1 cellular context compared by ENCODE assay signal in genomic region chr1:13836136-13836535, GRCh38.
TF ChIP-seq lines count a peak whose summit lies in the region.

No MANE protein-coding gene starts in this region.

TF ChIP-seq in SK-N-SH, 30 proteins besides CTCF, POLR2A, EP300 and RAD21 (continued from another document):
- TF ChIP-seq PBX3 (IDR thresholded peaks at IDR 0.05): no peak
- TF ChIP-seq ZBTB33 (IDR thresholded peaks at IDR 0.05; ENCODE audit: borderline replicate concordance, low read depth): no peak
- no peak for TF ChIP-seq YY1 (IDR thresholded peaks at IDR 0.05; ENCODE audit: low read depth)
- no peak for TF ChIP-seq USF1 (IDR thresholded peaks at IDR 0.05; ENCODE audit: borderline replicate concordance, low read depth)
- no peak for TF ChIP-seq SIN3A (IDR thresholded peaks at IDR 0.05; ENCODE audit: borderline replicate concordance, low read depth, low read length)
- no peak for TF ChIP-seq TCF12 (IDR thresholded peaks at IDR 0.05)
- TF ChIP-seq RXRA (IDR thresholded peaks at IDR 0.05; ENCODE audit: borderline replicate concordance, low read depth): no peak
- TF ChIP-seq MXI1 (IDR thresholded peaks at IDR 0.05; ENCODE audit: low read depth, low read length): no peak
- TF ChIP-seq FOXJ3 (CRISPR knock-in tag; IDR thresholded peaks at IDR 0.05): no peak
